1 cellular context compared by ENCODE assay signal in genomic region chr1:2255420-2256369, GRCh38.
TF ChIP-seq lines count a peak whose summit lies in the region.

No MANE protein-coding gene starts in this region.

TF ChIP-seq in K562, 482 proteins besides CTCF, POLR2A, EP300 and RAD21 (continued from another document and continues in another):
- TF ChIP-seq ZBTB11 (CRISPR knock-in tag; IDR thresholded peaks at IDR 0.05) (peak in 2 of 3 experiments; percentile 43 to 55; a peak in 3 of 6 replicates), RCOR1 (IDR thresholded peaks at IDR 0.05; ENCODE audit: borderline replicate concordance in 1 of 2, low read depth in 2 of 2, low read length in 2 of 2) (no peak), MYBL2 (IDR thresholded peaks at IDR 0.05; ENCODE audit: low read depth) (no peak), MYBL2 (CRISPR knock-in tag; IDR thresholded peaks at IDR 0.05; ENCODE audit: borderline replicate concordance) (no peak), E2F1 (CRISPR knock-in tag; IDR thresholded peaks at IDR 0.05) (peak; percentile 34; the same call in 1 of the 2 replicates), TRIM24 (IDR thresholded peaks at IDR 0.05) (peak; percentile 91 to 96), POLR2B (IDR thresholded peaks at IDR 0.05; ENCODE audit: low read depth, partially characterized antibody) (peak; percentile 25), ZBTB49 (CRISPR knock-in tag; IDR thresholded peaks at IDR 0.05; ENCODE audit: borderline replicate concordance) (no peak), ID3 (CRISPR knock-in tag; IDR thresholded peaks at IDR 0.05) (no peak), ID3 (tag; IDR thresholded peaks at IDR 0.05) (peak; percentile 59; the same call in 1 of the 2 replicates), BRD9 (IDR thresholded peaks at IDR 0.05; ENCODE audit: low read depth, partially characterized antibody) (no peak), CCAR2 (IDR thresholded peaks at IDR 0.05; ENCODE audit: low read depth, low read length) (no peak), LCOR (CRISPR knock-in tag; IDR thresholded peaks at IDR 0.05) (no peak), HDAC8 (tag; IDR thresholded peaks at IDR 0.05) (no peak), ZSCAN32 (CRISPR knock-in tag; IDR thresholded peaks at IDR 0.05) (no peak), ELF2 (CRISPR knock-in tag; IDR thresholded peaks at IDR 0.05) (no peak), KLF1 (tag; IDR thresholded peaks at IDR 0.05) (no peak), ZNF232 (CRISPR knock-in tag; IDR thresholded peaks at IDR 0.05) (0 out of 2 replicates have a peak, but pooled peaks have one; percentile 34), TAF15 (IDR thresholded peaks at IDR 0.05; ENCODE audit: low read depth, low read length) (no peak), ATF7 (IDR thresholded peaks at IDR 0.05) (peak; percentile 95), KDM4B (IDR thresholded peaks at IDR 0.05; ENCODE audit: borderline replicate concordance in 2 of 2, low read depth in 1 of 2) (peak in 1 of 2 experiments; percentile 83; a peak in 1 of 4 replicates), TBL1XR1 (IDR thresholded peaks at IDR 0.05; ENCODE audit: low read length in 2 of 2) (peak in 1 of 2 experiments; percentile 62; a peak in 2 of 4 replicates), NFRKB (IDR thresholded peaks at IDR 0.05; ENCODE audit: low read depth) (0 out of 2 replicates have a peak, but pooled peaks have one; percentile 55), CREB1 (IDR thresholded peaks at IDR 0.05) (peak; percentile 95), CREB1 (CRISPR knock-in tag; IDR thresholded peaks at IDR 0.05) (peak; percentile 97), MTA1 (IDR thresholded peaks at IDR 0.05; ENCODE audit: borderline replicate concordance) (peak; percentile 49), ZNF133 (CRISPR knock-in tag; IDR thresholded peaks at IDR 0.05) (no peak), SMC3 (conservative IDR thresholded peaks at IDR 0.05; ENCODE audit: insufficient read depth, low read depth, low read length) (no peak), KLF16 (IDR thresholded peaks at IDR 0.05) (no peak), ARHGAP35 (IDR thresholded peaks at IDR 0.05; ENCODE audit: partially characterized antibody) (no peak), ZNF445 (CRISPR knock-in tag; IDR thresholded peaks at IDR 0.05; ENCODE audit: low read depth) (no peak), PTRF (tag; IDR thresholded peaks at IDR 0.05) (no peak), SAP30 (IDR thresholded peaks at IDR 0.05; ENCODE audit: borderline replicate concordance, insufficient read depth, low read depth, low read length, poor library complexity, severe bottlenecking) (no peak), ETV1 (tag; conservative IDR thresholded peaks at IDR 0.05; ENCODE audit: low read depth) (peak; percentile 89), ZNF408 (CRISPR knock-in tag; IDR thresholded peaks at IDR 0.05; ENCODE audit: low read depth) (no peak), RUNX1 (IDR thresholded peaks at IDR 0.05; ENCODE audit: low read depth) (no peak), MECOM (CRISPR knock-in tag; IDR thresholded peaks at IDR 0.05) (no peak), ZNF184 (CRISPR knock-in tag; IDR thresholded peaks at IDR 0.05) (no peak), MLX (CRISPR knock-in tag; conservative IDR thresholded peaks at IDR 0.05) (0 out of 4 replicates have a peak, but pooled peaks of 1 of the 2 experiments have one; percentile 62), TEAD4 (IDR thresholded peaks at IDR 0.05; ENCODE audit: low read length) (no peak), TEAD4 (CRISPR knock-in tag; IDR thresholded peaks at IDR 0.05; ENCODE audit: borderline replicate concordance) (no peak), ARNT (IDR thresholded peaks at IDR 0.05) (peak; percentile 75 to 80; a peak in 3 of 4 replicates), ZNF512 (tag; IDR thresholded peaks at IDR 0.05) (no peak), TCF7L2 (IDR thresholded peaks at IDR 0.05; ENCODE audit: low read depth, low read length) (no peak), THAP12 (CRISPR knock-in tag; IDR thresholded peaks at IDR 0.05) (no peak), MTA3 (IDR thresholded peaks at IDR 0.05; ENCODE audit: borderline replicate concordance) (peak; percentile 98), SMARCE1 (IDR thresholded peaks at IDR 0.05) (no peak), NFXL1 (CRISPR knock-in tag; IDR thresholded peaks at IDR 0.05) (no peak), E2F3 (CRISPR knock-in tag; IDR thresholded peaks at IDR 0.05) (no peak), SRSF3 (IDR thresholded peaks at IDR 0.05; ENCODE audit: insufficient read depth, low read length) (no peak), IFI16 (CRISPR knock-in tag; IDR thresholded peaks at IDR 0.05) (no peak), CUX1 (CRISPR knock-in tag; IDR thresholded peaks at IDR 0.05) (no peak), HDAC2 (IDR thresholded peaks at IDR 0.05) (peak; percentile 78; the same call in 1 of the 2 replicates), ZNF175 (CRISPR knock-in tag; IDR thresholded peaks at IDR 0.05; ENCODE audit: low read depth) (peak; percentile 63; the same call in 1 of the 2 replicates)
